Comparison of ENCODE assay signal across 8 cellular contexts in the genomic region with DNA sequence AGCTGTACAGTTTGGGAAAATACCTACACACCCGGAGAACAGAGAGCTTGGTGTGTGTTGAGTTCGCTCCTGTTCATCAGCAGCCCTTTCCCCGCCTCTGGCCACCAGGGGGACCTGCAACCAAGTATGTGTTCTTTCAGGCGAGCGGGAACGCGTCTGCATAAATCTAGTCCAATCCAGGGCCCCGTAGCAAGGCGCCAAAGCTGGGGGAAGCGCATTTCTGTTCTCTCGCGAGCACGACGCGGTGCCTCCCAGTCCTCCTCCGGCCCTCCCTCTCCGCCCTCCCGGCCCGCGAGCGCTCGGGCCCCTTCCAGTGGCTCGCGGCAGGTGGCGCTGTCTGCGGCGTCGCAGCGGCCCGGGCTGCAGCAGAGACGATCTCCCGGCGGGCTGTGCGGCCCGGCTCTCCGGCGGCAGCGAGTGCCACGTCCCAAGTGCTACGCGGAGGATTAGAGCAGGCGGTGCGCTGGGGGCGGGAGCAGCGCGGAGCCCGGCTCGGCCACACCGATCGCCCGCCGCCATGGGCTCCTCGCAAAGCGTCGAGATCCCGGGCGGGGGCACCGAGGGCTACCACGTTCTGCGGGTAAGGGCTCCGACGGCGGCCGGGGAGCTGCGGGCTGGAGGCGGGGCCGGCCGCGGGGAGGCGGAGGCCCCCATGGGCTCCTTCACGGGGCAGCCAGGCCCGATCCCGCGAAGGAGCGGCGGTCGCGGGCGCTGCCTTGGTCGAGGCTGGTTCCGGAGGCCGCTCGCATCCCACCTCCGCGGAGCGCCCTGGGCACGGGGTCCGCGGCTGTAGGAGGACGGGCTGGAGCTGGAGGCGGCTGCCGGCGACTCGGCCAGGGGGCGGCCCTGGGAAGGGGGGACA. TPM values are rescaled to one million over a fixed set of nuclear protein-coding genes. Genes with fewer than 3 reads are reported as not detected.
DNase-seq lines count a peak whose midpoint lies in the region; ATAC-seq, FAIRE-seq and TF ChIP-seq lines count a peak whose summit lies in the region.

A gene (plus strand): TSS at position 430 of the 862 bp plus-strand sequence. CDS start 88 bp downstream, at position 518.

- H3K79me1 ChIP-seq in H1 (ENCODE audit: low read depth, low read length) (no peaks in the 10 kb centered on the region), mesenchymal stem cell (replicated peaks; ENCODE audit: low read length, poor library complexity, severe bottlenecking) (no peaks in the 10 kb centered on the region)

- H3K4me3 ChIP-seq in H1 (ENCODE audit: extremely low read depth in 1 of 4, insufficient read depth in 2 of 4, low read depth in 3 of 4, low read length in 4 of 4) (peak within 1 kb of the TSS; percentile 80 to 92 (median 88)), mesenchymal stem cell (ENCODE audit: insufficient read depth in 1 of 2, low read depth in 1 of 2, low read length in 2 of 2) (peak within 1 kb of the TSS; percentile 91 to 99)

- H3K14ac ChIP-seq in H1 (ENCODE audit: insufficient read length) (no peak within 1 kb of the TSS), mesenchymal stem cell (ENCODE audit: low read length in 2 of 2) (peak within 1 kb of the TSS; percentile 27 to 99)

- H2BK20ac ChIP-seq in H1 (ENCODE audit: low read length) = no peak within 1 kb of the TSS; the same call in 1 of the 2 replicates

- H3K4me2 ChIP-seq in H1 (ENCODE audit: insufficient read depth in 1 of 2, low read depth in 2 of 2, low read length in 2 of 2) (peak within 1 kb of the TSS; percentile 88 to 93), mesenchymal stem cell (ENCODE audit: low read length, poor library complexity, severe bottlenecking) (peak within 1 kb of the TSS; percentile 72)

- TF ChIP-seq EP300 in H1 (IDR thresholded peaks at IDR 0.05; ENCODE audit: borderline replicate concordance in 1 of 2, low read depth in 2 of 2, low read length in 2 of 2) = peak in 1 of 2 experiments; percentile 80; a peak in 1 of 3 replicates

- WGBS in H1 (ENCODE audit: extremely low coverage in 1 of 2, insufficient coverage in 1 of 2, insufficient read length in 1 of 2, insufficient replicate concordance in 2 of 2, low coverage in 1 of 2, low lambda C conversion rate in 2 of 2, missing lambda C conversion rate in 1 of 2), 2 experiments = 1% methylated on average over 58 of the region's 95 CpGs; no CpG with 5 or more reads in 1 of the 2 experiments
- WGBS in mesenchymal stem cell = under 1% methylated on average over 62 of the region's 95 CpGs

- H2BK5ac ChIP-seq in H1 (ENCODE audit: low read depth, low read length) = peak within 1 kb of the TSS; percentile 88
- H2BK5ac ChIP-seq in mesenchymal stem cell (ENCODE audit: low read depth, low read length, poor library complexity, severe bottlenecking) = peak within 1 kb of the TSS; percentile 99

- peaks cover 3% of the 10 kb centered on the region for H3K23me2 ChIP-seq in H1 (ENCODE audit: low read depth, low read length)

- H3K36me3 ChIP-seq in H1 (ENCODE audit: control insufficient read depth in 2 of 4, insufficient read depth in 4 of 4, low read length in 3 of 4) = no peaks in the 10 kb centered on the region
- peaks cover 0 to 2% of the 10 kb centered on the region in 2 experiments for H3K36me3 ChIP-seq in mesenchymal stem cell (ENCODE audit: control insufficient read depth in 1 of 2, insufficient read depth in 2 of 2, low read depth in 1 of 2, low read length in 2 of 2)

- peak within 1 kb of the TSS; percentile 95 for H3K27ac ChIP-seq in H1 (ENCODE audit: low read depth, low read length)
- peak within 1 kb of the TSS; percentile 65 for H3K27ac ChIP-seq in mesenchymal stem cell (ENCODE audit: low read length, poor library complexity, severe bottlenecking)

- peaks cover 19 to 46% of the 10 kb centered on the region in 2 experiments for H3K79me2 ChIP-seq in H1 (ENCODE audit: control insufficient read depth in 1 of 2, insufficient read depth in 2 of 2, low read length in 2 of 2)

- TF ChIP-seq CTCF in Calu3 (IDR thresholded peaks at IDR 0.05; ENCODE audit: unreplicated experiment) (peak; percentile 86), H1 (IDR thresholded peaks at IDR 0.05; ENCODE audit: control extremely low read depth in 1 of 3, insufficient read depth in 1 of 3, low read depth in 1 of 3, low read length in 3 of 3) (peak; percentile 70 to 89 (median 76))

- peak within 1 kb of the TSS; percentile 78 for H3K56ac ChIP-seq in H1 (replicated peaks; ENCODE audit: insufficient read length, low read depth, low read length)

- H3K9ac ChIP-seq in H1 (replicated peaks in 1 of 4; ENCODE audit: extremely low read depth in 1 of 4, low read depth in 3 of 4, low read length in 3 of 4) = peak within 1 kb of the TSS; percentile 76 to 98 (median 92)
- peak within 1 kb of the TSS; percentile 96 for H3K9ac ChIP-seq in mesenchymal stem cell (ENCODE audit: low read length)

- H3K23ac ChIP-seq in H1 (ENCODE audit: insufficient read length) = no peak within 1 kb of the TSS
- peak within 1 kb of the TSS in 1 of 2 experiments; percentile 85 for H3K23ac ChIP-seq in mesenchymal stem cell (ENCODE audit: low read length in 2 of 2)

- H3K27ac Mint-ChIP-seq in Calu3 (ENCODE audit: unreplicated experiment) = peak within 1 kb of the TSS; percentile 92

- H3K4me1 Mint-ChIP-seq in Calu3 (ENCODE audit: low read depth, unreplicated experiment) = peaks cover 24% of the 10 kb centered on the region

- H2AK5ac ChIP-seq in H1 (ENCODE audit: low read depth, low read length) (peak within 1 kb of the TSS; percentile 43; the same call in 1 of the 2 replicates), mesenchymal stem cell (ENCODE audit: low read length, severe bottlenecking) (peak within 1 kb of the TSS; percentile 13)

- H4K8ac ChIP-seq in H1 (ENCODE audit: extremely low read depth, insufficient read depth, low read length) (peak within 1 kb of the TSS; percentile 91), mesenchymal stem cell (ENCODE audit: low read length) (peak within 1 kb of the TSS; percentile 90)

- no TSS peak for BruUV-seq in Calu3 (replicated peaks; lab: Mats Ljungman, UMichigan)

- peaks cover 4 to 7% of the 10 kb centered on the region in 2 experiments; a peak in 3 of 4 replicates for H3K9me3 ChIP-seq in H1 (ENCODE audit: insufficient read depth in 2 of 2, low read depth in 1 of 2, low read length in 1 of 2)
- H3K9me3 ChIP-seq in mesenchymal stem cell (ENCODE audit: control insufficient read depth, low read length) = peaks cover 3% of the 10 kb centered on the region

- peak; percentile 84 to 91 for TF ChIP-seq POLR2A in H1 (IDR thresholded peaks at IDR 0.05; ENCODE audit: control extremely low read depth in 1 of 2, low read depth in 2 of 2, low read length in 2 of 2)

- intact Hi-C loops in Calu3 (cut with micrococcal nuclease; ENCODE audit: unreplicated experiment) = no loop called here

- peak; percentile 83 for ATAC-seq in GM21381 (IDR thresholded peaks at IDR 0.05; ENCODE audit: unreplicated experiment)

- H2BK120ac ChIP-seq in H1 (replicated peaks; ENCODE audit: low read depth, low read length) (peak within 1 kb of the TSS; percentile 59), mesenchymal stem cell (ENCODE audit: low read depth, low read length) (peak within 1 kb of the TSS; percentile 92)

- no peaks in the 10 kb centered on the region for H3K27me3 ChIP-seq in H1 (replicated peaks in 1 of 4; ENCODE audit: control insufficient read depth in 3 of 4, extremely low read depth in 1 of 4, insufficient read depth in 3 of 4, low read length in 3 of 4)
- H3K27me3 ChIP-seq in mesenchymal stem cell (ENCODE audit: control insufficient read depth in 1 of 2, insufficient read depth in 1 of 2, low read length in 2 of 2) = no peaks in the 10 kb centered on the region

- H3K4me3 Mint-ChIP-seq in Calu3 (ENCODE audit: low read depth, unreplicated experiment) = peak within 1 kb of the TSS; percentile 90

- H3K27me3 Mint-ChIP-seq in Calu3 (ENCODE audit: unreplicated experiment) = no peaks in the 10 kb centered on the region

- H4K5ac ChIP-seq in H1 (ENCODE audit: insufficient read length, low read depth, low read length) = peak within 1 kb of the TSS; percentile 82

- H2BK15ac ChIP-seq in H1 (ENCODE audit: low read length) (peak within 1 kb of the TSS; percentile 73; the same call in 1 of the 2 replicates), mesenchymal stem cell (ENCODE audit: low read depth, poor library complexity, severe bottlenecking) (peak within 1 kb of the TSS; percentile 92)

- H3K4ac ChIP-seq in H1 (replicated peaks; ENCODE audit: insufficient read length, low read depth, low read length) (peak within 1 kb of the TSS; percentile 69), mesenchymal stem cell (ENCODE audit: low read depth in 1 of 2, low read length in 2 of 2) (peak within 1 kb of the TSS; percentile 90 to 100)

- DNase-seq in Calu3 (peak; percentile 97), HUDEP-2 (lab: John Stamatoyannopoulos, UW; ENCODE audit: unreplicated experiment in 76 of 76) (peak in 75 of 76 experiments; percentile 54 to 99 (median 97)), NOMO-1 treated with dmso at 0.1 percent for 144 hours (lab: John Stamatoyannopoulos, UW; ENCODE audit: unreplicated experiment) (peak; percentile 98), H1 (ENCODE audit: low read depth in 1 of 2, low spot score in 2 of 2) (peak; percentile 95 to 98), mesenchymal stem cell (peak; percentile 99)
- peak; percentile 85 to 97 (median 87) for DNase-seq in activated CD8-positive, alpha-beta memory T cell treated with anti-CD3 and anti-CD28 coated beads for 48 hours (ENCODE audit: low read depth in 2 of 3, low spot score in 2 of 3)
- DNase-seq in stimulated activated CD8-positive, alpha-beta memory T cell treated with anti-CD3 and anti-CD28 coated beads, Interleukin-12 subunit alpha, Interleukin-12 subunit beta, amount 100 ng/mL, for 4 hours (ENCODE audit: low read depth) = peak; percentile 95

- peak; percentile 35 to 57; a peak in 3 of 4 replicates for TF ChIP-seq RAD21 in H1 (IDR thresholded peaks at IDR 0.05 in 1 of 2, conservative IDR thresholded peaks at IDR 0.05 in 1 of 2; ENCODE audit: low read depth in 2 of 2, low read length in 2 of 2)

- H3K36me3 Mint-ChIP-seq in Calu3 (ENCODE audit: insufficient read depth, unreplicated experiment) = peaks cover 39% of the 10 kb centered on the region

- POLR2A ChIA-PET in H1 (lab: Charles Lee; ENCODE audit: partially characterized antibody) = interaction anchor here (0.5 to 3.6 kb wide), 20 partner anchors 9 to 740 kb away, joined by 3 to 22 read pairs (median 4); a partner anchor contains a TSS

- no peak for FAIRE-seq in H1 (lab: Jason Lieb, UNC)

- peak within 1 kb of the TSS; percentile 93; the same call in 1 of the 2 replicates for H2BK12ac ChIP-seq in H1 (ENCODE audit: low read depth, low read length)
- peak within 1 kb of the TSS in 1 of 2 experiments; percentile 11 for H2BK12ac ChIP-seq in mesenchymal stem cell (ENCODE audit: low read length in 2 of 2)

- H4K91ac ChIP-seq in H1 (replicated peaks; ENCODE audit: insufficient read length, low read length) = peak within 1 kb of the TSS; percentile 45
- H4K91ac ChIP-seq in mesenchymal stem cell (ENCODE audit: low read length) = peak within 1 kb of the TSS; percentile 97

- peak within 1 kb of the TSS; percentile 66 for H3K18ac ChIP-seq in H1 (ENCODE audit: extremely low read depth, low read length)
- H3K18ac ChIP-seq in mesenchymal stem cell (ENCODE audit: low read depth in 1 of 2, low read length in 2 of 2) = peak within 1 kb of the TSS; percentile 97 to 98

- H3K4me1 ChIP-seq in H1 (replicated peaks in 1 of 4; ENCODE audit: control insufficient read depth in 3 of 4, insufficient read depth in 4 of 4, low read length in 3 of 4) (peaks cover 5 to 18% (median 6%) of the 10 kb centered on the region in 4 experiments; a peak in 6 of 7 replicates), mesenchymal stem cell (ENCODE audit: control insufficient read depth, insufficient read depth, low read depth, low read length) (peaks cover 1% of the 10 kb centered on the region)

- H2AFZ ChIP-seq in H1 (ENCODE audit: low read length) = peak within 1 kb of the TSS; percentile 89
- peak within 1 kb of the TSS; percentile 78 for H2AFZ ChIP-seq in mesenchymal stem cell (ENCODE audit: low read depth, low read length)

- H4K20me1 ChIP-seq in H1 (replicated peaks in 1 of 2; ENCODE audit: control insufficient read depth in 1 of 2, insufficient read depth in 2 of 2, low read length in 2 of 2) = peaks cover 2 to 7% of the 10 kb centered on the region in 2 experiments

- CTCF ChIA-PET in Calu3 (lab: Charles Lee) = interaction anchor here (0.6 to 2.1 kb wide), 13 partner anchors 9 to 758 kb away, joined by 3 to 5 read pairs (median 4); a partner anchor contains a TSS
- CTCF ChIA-PET in H1 (lab: Charles Lee; ENCODE audit: partially characterized antibody) = interaction anchor here (0.6 to 2.6 kb wide), 19 partner anchors 9 to 928 kb away, joined by 3 to 12 read pairs (median 4); a partner anchor contains a TSS

- H3K9me3 Mint-ChIP-seq in Calu3 (ENCODE audit: low read depth, unreplicated experiment) = no peaks in the 10 kb centered on the region

RNA-seq across cellular contexts. Expression of the gene that starts here (rescaled TPM):
- total RNA-seq in Calu3 (2022) = 98.1 and 105 TPM in 2 replicates
- 81.3 and 86.8 TPM in 2 replicates for total RNA-seq in H1 (2021; fragmentation: NEBNext Ultra II Directional; extraction: Animal tissue kit (Norgen Biotek cat#: 25700))
- polyA plus RNA-seq in H1 (2011; rRNA removed) = 187 and 214 TPM in 2 replicates
- 120 TPM for polyA plus RNA-seq in H1 (2011; cell fraction: cytosol; rRNA removed)
- polyA plus RNA-seq in H1 (2011; cell fraction: nucleus; rRNA removed) = 94.2 TPM
- 71.5 to 83.8 TPM (median 77.3 TPM) in 4 replicates for polyA plus RNA-seq in H1 (2012, experiment 1 of 2)
- 43.3 TPM for polyA plus RNA-seq in H1 (2012, experiment 2 of 2)
- 82.8 TPM for polyA plus RNA-seq in H1 (2013, experiment 1 of 2)
- 88.6 TPM for polyA plus RNA-seq in H1 (2013, experiment 2 of 2)
- 112 and 134 TPM in 2 replicates for polyA minus RNA-seq in H1 (2011; rRNA and poly(A)+ RNA removed)
- 52.0 TPM for polyA minus RNA-seq in H1 (2011; cell fraction: cytosol; rRNA and poly(A)+ RNA removed)
- 60.4 TPM for polyA minus RNA-seq in H1 (2011; cell fraction: nucleus; rRNA and poly(A)+ RNA removed)
- polyA plus RNA-seq in mesenchymal stem cell (2013, experiment 1 of 2) = 132 TPM
- polyA plus RNA-seq in mesenchymal stem cell (2013, experiment 2 of 2) = 130 TPM

Comparison
In these comparisons a context has a peak if more than half of its experiments do, and no peak if none do; other contexts are left out.
1. Peak in every context shown above with its lines: DNase-seq, ATAC-seq, H3K4me3 ChIP-seq and H3K27ac ChIP-seq.